ENCODE assay signal across 10 cellular contexts in genomic region chr1:156641761-156642264, GRCh38. TPM values are rescaled to one million over a fixed set of nuclear protein-coding genes. Genes with fewer than 3 reads are reported as not detected.
DNase-seq lines count a peak whose midpoint lies in the region; ATAC-seq, FAIRE-seq and TF ChIP-seq lines count a peak whose summit lies in the region.
"Had no signal": no experiment of that assay in that cellular context is flagged by ENCODE, and none has a peak within 500 bp of the region (broad histone marks: within the 10 kb centered on the region; RNA-seq: fewer than 3 reads in every experiment).

Gene BCAN (plus strand): TSS chr1:156642117. CDS start chr1:156646055, 3,938 bp downstream.

- H3K4me3 Mint-ChIP-seq in activated T-cell treated with anti-CD3 and anti-CD28 coated beads, Interleukin-2, amount 50 U/mL, for 72 hours, result peak within 1 kb of the TSS; percentile 77 to 79

- H3K27me3 ChIP-seq in sigmoid colon, result peaks cover 31 to 97% (median 88%) of the 10 kb centered on the region in 3 donors

- no peak for TF ChIP-seq EP300 in sigmoid colon (IDR thresholded peaks at IDR 0.05)

- H3K27me3 Mint-ChIP-seq in activated T-cell treated with anti-CD3 and anti-CD28 coated beads, Interleukin-2, amount 50 U/mL, for 72 hours (ENCODE audit: low read depth), result peaks cover 85% of the 10 kb centered on the region

- peak; percentile 75 for DNase-seq in DMS 273 (lab: John Stamatoyannopoulos, UW; ENCODE audit: unreplicated experiment)
- DNase-seq in DMS 273 treated with DMSO at 0.1 percent for 48 hours (lab: John Stamatoyannopoulos, UW), result no peak
- peak in 1 of 2 donors; percentile 19 for DNase-seq in activated T-cell treated with anti-CD3 and anti-CD28 coated beads, Interleukin-2, amount 50 U/mL, for 72 hours
- DNase-seq in left ventricle myocardium superior, result peak; percentile 52
- peak; percentile 75 for DNase-seq in sigmoid colon
- no peak for DNase-seq in kidney
- no peak for DNase-seq in activated gamma-delta T cell (lab: John Stamatoyannopoulos, UW)

- H3K27ac ChIP-seq in sigmoid colon (no peak within 1 kb of the TSS), kidney (ENCODE audit: low read depth in 2 of 2, low read length in 2 of 2) (no peak within 1 kb of the TSS)

- no peak within 1 kb of the TSS for H3K27ac Mint-ChIP-seq in activated T-cell treated with anti-CD3 and anti-CD28 coated beads, Interleukin-2, amount 50 U/mL, for 72 hours

- intact Hi-C loops in left ventricle myocardium superior (cut with micrococcal nuclease) (no loop called here), sigmoid colon (cut with DNase I) (no loop called here), kidney (cut with DNase I) (no loop called here)

- no peaks in the 10 kb centered on the region for H3K9me3 Mint-ChIP-seq in activated T-cell treated with anti-CD3 and anti-CD28 coated beads, Interleukin-2, amount 50 U/mL, for 72 hours

- no peak within 1 kb of the TSS for H3K9ac ChIP-seq in kidney (ENCODE audit: low read length in 2 of 2)

- H3K9me3 ChIP-seq in sigmoid colon (no peaks in the 10 kb centered on the region), kidney (ENCODE audit: control insufficient read depth in 1 of 2, low read length in 2 of 2) (no peaks in the 10 kb centered on the region)

- TF ChIP-seq POLR2A in sigmoid colon (IDR thresholded peaks at IDR 0.05), result no peak

- H3K4me1 Mint-ChIP-seq in activated T-cell treated with anti-CD3 and anti-CD28 coated beads, Interleukin-2, amount 50 U/mL, for 72 hours (ENCODE audit: low read depth), result peaks cover 30% of the 10 kb centered on the region

- no peaks in the 10 kb centered on the region for H3K36me3 Mint-ChIP-seq in activated T-cell treated with anti-CD3 and anti-CD28 coated beads, Interleukin-2, amount 50 U/mL, for 72 hours (ENCODE audit: insufficient read depth in 2 of 2)

- peaks cover 0 to 18% (median 15%) of the 10 kb centered on the region in 4 donors for H3K4me1 ChIP-seq in sigmoid colon
- peaks cover 0 to 5% of the 10 kb centered on the region in 2 donors for H3K4me1 ChIP-seq in kidney (ENCODE audit: control insufficient read depth in 1 of 2, insufficient read depth in 1 of 2, low read depth in 1 of 2, low read length in 2 of 2)

- H3K4me3 ChIP-seq in sigmoid colon (peak within 1 kb of the TSS; percentile 1 to 47 (median 38)), kidney (ENCODE audit: low read length in 2 of 2) (no peak within 1 kb of the TSS)

- 3 to 22% methylated on average over 46 of the region's 46 CpGs for WGBS in sigmoid colon, 2 donors

- TF ChIP-seq CTCF in sigmoid colon (IDR thresholded peaks at IDR 0.05), result no peak
- TF ChIP-seq CTCF in kidney (IDR thresholded peaks at IDR 0.05; ENCODE audit: borderline replicate concordance, extremely low read depth, insufficient read depth), result no peak

- H3K36me3 ChIP-seq in sigmoid colon (no peaks in the 10 kb centered on the region), kidney (ENCODE audit: control insufficient read depth in 1 of 2, insufficient read depth in 2 of 2, low read length in 2 of 2) (no peaks in the 10 kb centered on the region)

- ATAC-seq in activated T-cell treated with anti-CD3 and anti-CD28 coated beads, Interleukin-2, amount 50 U/mL, for 72 hours (replicated peaks in 1 of 2), result peak; percentile 39 to 40
- peak; percentile 82 for ATAC-seq in left ventricle myocardium superior
- ATAC-seq in HG03432 (IDR thresholded peaks at IDR 0.05; ENCODE audit: unreplicated experiment), result no peak

- no peak for FAIRE-seq in kidney (lab: Jason Lieb, UNC)
- FAIRE-seq: A204.1 had no signal

RNA-seq across cellular contexts. Expression of gene BCAN, which starts in this region (rescaled TPM):
- total RNA-seq in activated T-cell treated with anti-CD3 and anti-CD28 coated beads, Interleukin-2, amount 50 U/mL, for 72 hours, result under 1 TPM in 1 of 2 donors, not detected in 1; 0.10 TPM
- total RNA-seq in left ventricle myocardium superior (0.52 TPM), sigmoid colon (1 to 10 TPM in 3 of 4 donors, not detected in 1; 2.0 to 2.9 (median 2.3) TPM), kidney (0.19 TPM)
- polyA plus RNA-seq in sigmoid colon (under 1 TPM in 1 of 3 donors, not detected in 2; 0.12 TPM), kidney (ENCODE audit: insufficient read depth, low read depth, low replicate concordance) (0.45 TPM)
- total RNA-seq: glomerular endothelial cell had no signal

Comparison
In these comparisons a context has a peak if more than half of its experiments do, and no peak if none do; other contexts are left out.
1. DNase-seq: peak in DMS 273 (single experiment) and sigmoid colon (single experiment); none in DMS 273 treated with DMSO at 0.1 percent for 48 hours (single experiment), kidney (single experiment) and activated gamma-delta T cell (single experiment).
2. Peak in ATAC-seq in activated T-cell treated with anti-CD3 and anti-CD28 coated beads, Interleukin-2, amount 50 U/mL, for 72 hours; RNA of the gene not detected or under 1 TPM.
3. Peak in DNase-seq and ATAC-seq in left ventricle myocardium superior; RNA of the gene not detected or under 1 TPM.
4. H3K4me3 ChIP-seq: peak in sigmoid colon (4 of 4); none in kidney (0 of 2).